Comparison of ENCODE assay signal across 8 cellular contexts in genomic region chr16:77191259-77191969, GRCh38.
DNase-seq lines count a peak whose midpoint lies in the region; ATAC-seq and TF ChIP-seq lines count a peak whose summit lies in the region.

No MANE protein-coding gene starts in this region.

- H3K36me3 ChIP-seq in NT2/D1 (ENCODE audit: insufficient read depth, insufficient read length, low read length): peaks cover 35% of the 10 kb centered on the region

- H3K4me3 ChIP-seq in NT2/D1 (ENCODE audit: insufficient read length, low read depth): peak overlapping the region; percentile 93

- peak overlapping the region; percentile 97 for H3K27ac ChIP-seq in 22Rv1
- peak overlapping the region; percentile 97 for H3K27ac ChIP-seq in angular gyrus (ENCODE audit: low read depth, low read length)

- ATAC-seq in GM18867 (IDR thresholded peaks at IDR 0.05; ENCODE audit: unreplicated experiment): peak; percentile 0
- no peak for ATAC-seq in HG03135 (IDR thresholded peaks at IDR 0.05; ENCODE audit: unreplicated experiment)

- peaks cover 2% of the 10 kb centered on the region for H3K4me1 ChIP-seq in NT2/D1 (ENCODE audit: insufficient read depth, insufficient read length)

- no peaks in the 10 kb centered on the region for H3K9me3 ChIP-seq in NT2/D1 (ENCODE audit: insufficient read depth, low read length)

- TF ChIP-seq CTCF in 22Rv1 (IDR thresholded peaks at IDR 0.05): no peak

- peak overlapping the region; percentile 88 for H3K9ac ChIP-seq in NT2/D1 (ENCODE audit: insufficient read length, low read depth)

- DNase-seq in NT2/D1 (ENCODE audit: low read depth, low spot score) (no peak), iris pigment epithelial cell (ENCODE audit: low read depth) (peak; percentile 29), NCI-H446 treated with DMSO at 0.1 percent for 48 hours (lab: John Stamatoyannopoulos, UW) (no peak)
- DNase-seq in stimulated activated CD8-positive, alpha-beta memory T cell treated with anti-CD3 and anti-CD28 coated beads, Interleukin-12 subunit alpha, Interleukin-12 subunit beta, amount 100 ng/mL, for 1 hour (ENCODE audit: low read depth): peak; percentile 9

- H3K27me3 ChIP-seq in NT2/D1 (ENCODE audit: insufficient read depth, insufficient read length): no peaks in the 10 kb centered on the region

Comparison
In these comparisons a context has a peak if more than half of its experiments do, and no peak if none do; other contexts are left out.
1. DNase-seq: peak in iris pigment epithelial cell (single experiment) and stimulated activated CD8-positive, alpha-beta memory T cell treated with anti-CD3 and anti-CD28 coated beads, Interleukin-12 subunit alpha, Interleukin-12 subunit beta, amount 100 ng/mL, for 1 hour (single experiment); none in NT2/D1 (single experiment) and NCI-H446 treated with DMSO at 0.1 percent for 48 hours (single experiment).